Comparison of ENCODE assay signal across 17 cellular contexts in genomic region chr1:15676010-15676409, GRCh38. TPM values are rescaled to one million over a fixed set of nuclear protein-coding genes. Genes with fewer than 3 reads are reported as not detected.
DNase-seq lines count a peak whose midpoint lies in the region; ATAC-seq, FAIRE-seq and TF ChIP-seq lines count a peak whose summit lies in the region.
"Had no signal": no experiment of that assay in that cellular context is flagged by ENCODE, and none has a peak within 500 bp of the region (broad histone marks: within the 10 kb centered on the region; RNA-seq: fewer than 3 reads in every experiment).

No MANE protein-coding gene starts in this region.

- H2BK120ac ChIP-seq in IMR-90 (ENCODE audit: low read depth, low read length), result no peak overlapping the region
- H2BK120ac ChIP-seq in neuronal stem cell (ENCODE audit: low read depth, low read length), result no peak overlapping the region

- H3K79me2 ChIP-seq in K562 (ENCODE audit: control insufficient read depth, insufficient read depth, low read length), result no peaks in the 10 kb centered on the region

- ATAC-seq in IMR-90 (ENCODE audit: low read depth), result no peak
- no peak for ATAC-seq in K562
- ATAC-seq in GM19455 (IDR thresholded peaks at IDR 0.05; ENCODE audit: unreplicated experiment), result no peak
- no peak for ATAC-seq in HG03159 (IDR thresholded peaks at IDR 0.05; ENCODE audit: unreplicated experiment)
- ATAC-seq: GM12878 had no signal

- H3K27me3 ChIP-seq in IMR-90 (ENCODE audit: control insufficient read depth, insufficient read depth, low read length) (no peaks in the 10 kb centered on the region), K562 (ENCODE audit: control insufficient read depth in 2 of 2, insufficient read depth in 2 of 2, low read length in 2 of 2) (no peaks in the 10 kb centered on the region), neuronal stem cell (ENCODE audit: control insufficient read depth in 3 of 3, insufficient read depth in 3 of 3, low read depth in 1 of 3, low read length in 3 of 3) (no peaks in the 10 kb centered on the region)
- H3K27me3 ChIP-seq: BLaER1 had no signal

- no CpG with 5 or more reads among the region's 2 CpGs for WGBS in IMR-90 (ENCODE audit: extremely low coverage in 2 of 2, insufficient read length in 1 of 2), 2 experiments
- 45% methylated on average over 2 of the region's 2 CpGs for WGBS in K562 (ENCODE audit: insufficient coverage, low coverage, missing lambda C conversion rate)
- WGBS in neuronal stem cell (ENCODE audit: extremely low coverage in 2 of 2, insufficient read length in 2 of 2, insufficient replicate concordance in 1 of 2), 2 donors, result no CpG with 5 or more reads among the region's 2 CpGs

- peaks cover 8% of the 10 kb centered on the region for H3K4me1 ChIP-seq in IMR-90 (ENCODE audit: control insufficient read depth, insufficient read depth, low read length)
- H3K4me1 ChIP-seq in K562 (replicated peaks in 1 of 2; ENCODE audit: control insufficient read depth in 2 of 2, insufficient read depth in 2 of 2, low read length in 2 of 2), result peaks cover 7 to 8% of the 10 kb centered on the region in 2 experiments; a peak in 4 of 5 replicates
- peaks cover 0 to 1% of the 10 kb centered on the region in 2 donors for H3K4me1 ChIP-seq in neuronal stem cell (ENCODE audit: control insufficient read depth in 2 of 2, insufficient read depth in 1 of 2, low read depth in 1 of 2, low read length in 2 of 2)
- H3K4me1 ChIP-seq: BLaER1 had no signal

- H2BK20ac ChIP-seq in IMR-90 (ENCODE audit: low read depth, low read length), result no peak overlapping the region

- DNase-seq in SKM-1 treated with dmso at 0.1 percent for 144 hours (lab: John Stamatoyannopoulos, UW; ENCODE audit: unreplicated experiment) (peak; percentile 32), SKM-1 (lab: John Stamatoyannopoulos, UW; ENCODE audit: unreplicated experiment) (no peak), IMR-90 (no peak), K562 (ENCODE audit: extremely low read depth in 1 of 4, low spot score in 3 of 4) (no peak), neuronal stem cell (ENCODE audit: low spot score) (no peak), middle frontal gyrus (ENCODE audit: extremely low spot score, low spot score) (no peak)
- DNase-seq: 8988T; AML-193; CD4-positive, alpha-beta T cell; DMS79; GM23248; H7 had no signal

- no peak overlapping the region for H3K4me2 ChIP-seq in IMR-90 (ENCODE audit: low read depth, low read length)
- no peak overlapping the region for H3K4me2 ChIP-seq in K562 (ENCODE audit: insufficient read depth, low read length)
- no peak overlapping the region for H3K4me2 ChIP-seq in neuronal stem cell (ENCODE audit: insufficient read depth, low read length, poor library complexity, severe bottlenecking)
- H3K4me2 ChIP-seq: BLaER1 had no signal

- H2AK9ac ChIP-seq in IMR-90 (replicated peaks; ENCODE audit: low read depth, low read length, poor library complexity), result no peak overlapping the region

- H4K91ac ChIP-seq in IMR-90 (ENCODE audit: insufficient read depth, low read depth, low read length), result no peak overlapping the region
- H4K91ac ChIP-seq in neuronal stem cell (ENCODE audit: low read depth, low read length, poor library complexity), result no peak overlapping the region

- H3K36me3 ChIP-seq in IMR-90 (ENCODE audit: control insufficient read depth, insufficient read depth, low read length), result no peaks in the 10 kb centered on the region
- no peaks in the 10 kb centered on the region for H3K36me3 ChIP-seq in K562 (ENCODE audit: control insufficient read depth, insufficient read depth, low read length)
- no peaks in the 10 kb centered on the region for H3K36me3 ChIP-seq in neuronal stem cell (replicated peaks in 1 of 2; ENCODE audit: control insufficient read depth in 2 of 2, insufficient read depth in 2 of 2, low read length in 2 of 2)
- H3K36me3 ChIP-seq: BLaER1 had no signal

- H3K14ac ChIP-seq in IMR-90 (replicated peaks; ENCODE audit: low read depth, low read length) (no peak overlapping the region), neuronal stem cell (ENCODE audit: low read length) (no peak overlapping the region)

- no peak overlapping the region for H3K4ac ChIP-seq in IMR-90 (ENCODE audit: low read depth, low read length)
- H3K4ac ChIP-seq in neuronal stem cell (ENCODE audit: low read length), result no peak overlapping the region

- H2AFZ ChIP-seq in IMR-90 (replicated peaks; ENCODE audit: low read length, poor library complexity) (no peak overlapping the region), K562 (ENCODE audit: low read depth, low read length) (no peak overlapping the region), neuronal stem cell (ENCODE audit: low read length) (no peak overlapping the region)
- H2AFZ ChIP-seq: GM23248 had no signal

- TF ChIP-seq CTCF in IMR-90 (conservative IDR thresholded peaks at IDR 0.05; ENCODE audit: low read depth, low read length) (no peak), K562 (IDR thresholded peaks at IDR 0.05 in 2 of 3, conservative IDR thresholded peaks at IDR 0.05 in 1 of 3; ENCODE audit: insufficient read depth in 2 of 3, low read depth in 1 of 3, low read length in 3 of 3) (no peak)

- H3K56ac ChIP-seq in IMR-90 (ENCODE audit: extremely low read depth, insufficient read depth, low read length), result no peak overlapping the region

- POLR2A ChIA-PET in IMR-90 (lab: Charles Lee; ENCODE audit: unreplicated experiment) (no interaction called here), K562 (lab: Yijun Ruan, JAX) (interaction anchor here (0.8 to 2.9 kb wide), 4 partner anchors 9 to 16 kb away, joined by 3 to 11 read pairs (median 6); a partner anchor contains a TSS)

- no peak overlapping the region for H3K4me3 ChIP-seq in IMR-90 (ENCODE audit: insufficient read depth, low read depth, low read length)
- no peak overlapping the region for H3K4me3 ChIP-seq in K562
- no peak overlapping the region for H3K4me3 ChIP-seq in neuronal stem cell (ENCODE audit: low read length in 2 of 2)
- H3K4me3 ChIP-seq: BLaER1, GM12878, GM23248 had no signal

- dilution Hi-C loops in IMR-90 (cut with HindIII; ENCODE audit: low sequenced_read_pairs, unreplicated experiment), result no loop called here

- H4K20me1 ChIP-seq in IMR-90 (ENCODE audit: insufficient read depth, low read length) (no peaks in the 10 kb centered on the region), K562 (replicated peaks; ENCODE audit: control insufficient read depth, insufficient read depth, low read length) (no peaks in the 10 kb centered on the region)
- H4K20me1 ChIP-seq: BLaER1 had no signal

- H2BK5ac ChIP-seq in IMR-90 (ENCODE audit: low read depth, low read length, poor library complexity, severe bottlenecking) (no peak overlapping the region), neuronal stem cell (ENCODE audit: low read length) (no peak overlapping the region)

- FAIRE-seq in K562 (lab: Jason Lieb, UNC), result no peak
- FAIRE-seq: GM12878, GM18507 had no signal

- BruUV-seq in IMR-90 (replicated peaks; lab: Mats Ljungman, UMichigan) (no TSS peak), K562 (replicated peaks; lab: Mats Ljungman, UMichigan) (no TSS peak)

- H3K18ac ChIP-seq in IMR-90 (ENCODE audit: low read depth, low read length) (no peak overlapping the region), neuronal stem cell (ENCODE audit: low read length) (no peak overlapping the region)

- CTCF ChIA-PET in IMR-90 (lab: Yijun Ruan, JAX), result no interaction called here
- CTCF ChIA-PET in K562 (lab: Yijun Ruan, JAX; ENCODE audit: low intra/inter-chr PET ratio), result no interaction called here

- H4K5ac ChIP-seq in IMR-90 (ENCODE audit: low read depth, low read length), result no peak overlapping the region

- no peak overlapping the region for H4K8ac ChIP-seq in IMR-90 (ENCODE audit: low read depth in 2 of 2, low read length in 2 of 2)
- H4K8ac ChIP-seq in neuronal stem cell (ENCODE audit: low read depth, low read length), result no peak overlapping the region

- intact Hi-C loops in IMR-90 (cut with micrococcal nuclease) (no loop called here), K562 (cut with micrococcal nuclease) (no loop called here)

- no peak for TF ChIP-seq POLR2A in IMR-90 (IDR thresholded peaks at IDR 0.05; ENCODE audit: low read depth, low read length)
- no peak for TF ChIP-seq POLR2A in K562 (conservative IDR thresholded peaks at IDR 0.05)

- H3K27ac ChIP-seq in IMR-90 (ENCODE audit: insufficient read depth, low read length) (no peak overlapping the region), K562 (ENCODE audit: extremely low read depth, low read depth, low read length) (no peak overlapping the region; the same call in 2 of the 3 replicates), neuronal stem cell (replicated peaks; ENCODE audit: low read length) (no peak overlapping the region)
- H3K27ac ChIP-seq: BLaER1, GM23248 had no signal

- H3K79me1 ChIP-seq in IMR-90 (ENCODE audit: low read depth in 1 of 2, low read length in 2 of 2) (0 out of 4 replicates have a peak, but pooled peaks cover 0 to 2% of the 10 kb centered on the region in 2 experiments), neuronal stem cell (ENCODE audit: low read depth, low read length) (no peaks in the 10 kb centered on the region)

- no peak overlapping the region for H3K9ac ChIP-seq in IMR-90 (ENCODE audit: low read depth, low read length)
- no peak overlapping the region for H3K9ac ChIP-seq in K562 (ENCODE audit: insufficient read depth in 1 of 2, low read depth in 2 of 2, low read length in 2 of 2)
- H3K9ac ChIP-seq in neuronal stem cell (ENCODE audit: low read depth, low read length, poor library complexity), result peak overlapping the region; percentile 80
- H3K9ac ChIP-seq: BLaER1, GM23248 had no signal

- H3K9me1 ChIP-seq in IMR-90 (ENCODE audit: insufficient read depth, low read length), result peaks cover 9% of the 10 kb centered on the region
- H3K9me1 ChIP-seq in K562 (ENCODE audit: control insufficient read depth, insufficient read depth, low read length), result no peaks in the 10 kb centered on the region

- TF ChIP-seq EP300 in K562 (IDR thresholded peaks at IDR 0.05; ENCODE audit: low read length), result no peak

- no peaks in the 10 kb centered on the region for H3K9me3 ChIP-seq in IMR-90 (ENCODE audit: control insufficient read depth, insufficient read depth, low read length)
- H3K9me3 ChIP-seq in K562 (replicated peaks; ENCODE audit: control insufficient read depth, insufficient read depth, low read depth, low read length), result peaks cover 10% of the 10 kb centered on the region
- H3K9me3 ChIP-seq in neuronal stem cell (replicated peaks in 1 of 2; ENCODE audit: control insufficient read depth in 2 of 2, insufficient read depth in 1 of 2, low read depth in 1 of 2, low read length in 2 of 2), result peaks cover 1 to 14% of the 10 kb centered on the region in 2 donors
- H3K9me3 ChIP-seq: BLaER1 had no signal

- in situ Hi-C loops in IMR-90 (cut with MboI; ENCODE audit: low sequenced_read_pairs), result no loop called here
- in situ Hi-C loops in K562 (cut with MboI), result no loop called here

- H2BK15ac ChIP-seq in IMR-90 (ENCODE audit: low read depth, low read length) (no peak overlapping the region), neuronal stem cell (ENCODE audit: low read length) (no peak overlapping the region)

- no peak for TF ChIP-seq RAD21 in IMR-90 (IDR thresholded peaks at IDR 0.05; ENCODE audit: low read length)
- no peak for TF ChIP-seq RAD21 in K562 (CRISPR knock-in tag; conservative IDR thresholded peaks at IDR 0.05 in 1 of 2, IDR thresholded peaks at IDR 0.05 in 1 of 2)

- H2AK5ac ChIP-seq in IMR-90 (ENCODE audit: low read depth, low read length) (peak overlapping the region; percentile 38), neuronal stem cell (ENCODE audit: low read depth, low read length) (no peak overlapping the region)

- H3K23ac ChIP-seq in IMR-90 (ENCODE audit: low read depth, low read length), result no peak overlapping the region
- no peak overlapping the region for H3K23ac ChIP-seq in neuronal stem cell (ENCODE audit: low read depth, low read length, poor library complexity)

- H2BK12ac ChIP-seq in neuronal stem cell (ENCODE audit: low read length), result no peak overlapping the region

RNA-seq across cellular contexts. Expression of gene PLEKHM2, which starts 8.1 kb away (rescaled TPM):
- total RNA-seq in IMR-90 (2012; rRNA removed), result 23.1 and 24.7 TPM in 2 replicates
- 48.0 and 51.2 TPM in 2 replicates for polyA plus RNA-seq in IMR-90 (2012; rRNA removed)
- polyA plus RNA-seq in IMR-90 (2012; cell fraction: cytosol; rRNA removed), result 36.8 and 54.1 TPM in 2 replicates
- 90.9 and 180 TPM in 2 replicates for polyA plus RNA-seq in IMR-90 (2012; cell fraction: nucleus; rRNA removed; ENCODE audit: low replicate concordance)
- total RNA-seq in K562 (2011; cell fraction: chromatin; rRNA removed; ENCODE audit: low replicate concordance), result 33.4 and 106 TPM in 2 replicates
- total RNA-seq in K562 (2011; cell fraction: nucleolus; rRNA removed), result 69.5 and 71.2 TPM in 2 replicates
- total RNA-seq in K562 (2011; cell fraction: nucleoplasm; rRNA removed), result 36.4 and 44.3 TPM in 2 replicates
- 28.6 and 36.7 TPM in 2 replicates for total RNA-seq in K562 (2014; rRNA removed)
- 7.8 and 15.6 TPM in 2 replicates for total RNA-seq in K562 (2014; rRNA removed; fragmentation: Illumina TruSeq; extraction: Trizol)
- total RNA-seq in K562 (2015; rRNA removed; fragmentation: Illumina TruSeq; extraction: Trizol), result 33.2 and 34.3 TPM in 2 replicates
- total RNA-seq in K562 (2021), result 63.7 and 65.3 TPM in 2 replicates
- polyA plus RNA-seq in K562 (2011; rRNA removed), result 34.9 and 54.1 TPM in 2 replicates
- polyA plus RNA-seq in K562 (2011; cell fraction: cytosol; rRNA removed), result 50.7 and 63.4 TPM in 2 replicates
- 122 and 150 TPM in 2 replicates for polyA plus RNA-seq in K562 (2011; cell fraction: nucleus; rRNA removed)
- 43.7 and 66.8 TPM in 2 replicates for polyA plus RNA-seq in K562 (2012)
- 35.1 and 47.8 TPM in 2 replicates for polyA plus RNA-seq in K562 (2014; fragmentation: Illumina TruSeq; extraction: Trizol)
- under 1 TPM; 0.27 to 0.78 TPM for polyA plus RNA-seq in K562 (2014; fragmentation: Nextera tagmentation; extraction: Ambion mirVana)
- polyA plus RNA-seq in K562 (2014; rRNA removed), result 41.1 and 42.7 TPM in 2 replicates
- polyA minus RNA-seq in K562 (2011; rRNA and poly(A)+ RNA removed), result 17.2 and 24.3 TPM in 2 replicates
- polyA minus RNA-seq in K562 (2011; cell fraction: cytosol; rRNA and poly(A)+ RNA removed), result 35.5 and 58.1 TPM in 2 replicates
- 17.6 and 24.7 TPM in 2 replicates for polyA minus RNA-seq in K562 (2011; cell fraction: nucleus; rRNA and poly(A)+ RNA removed)
- 40.8 TPM for polyA plus RNA-seq in neuronal stem cell (2013, experiment 1 of 2)
- polyA plus RNA-seq in neuronal stem cell (2013, experiment 2 of 2), result 41.5 TPM

RNA-seq across cellular contexts. Expression of gene DDI2, which starts 58.8 kb away (rescaled TPM):
- total RNA-seq in IMR-90 (2012; rRNA removed) (8.6 and 13.4 TPM in 2 replicates), K562 (2014; rRNA removed) (21.2 and 31.5 TPM in 2 replicates), K562 (2014; rRNA removed; fragmentation: Illumina TruSeq; extraction: Trizol) (29.3 and 31.8 TPM in 2 replicates), K562 (2015; rRNA removed; fragmentation: Illumina TruSeq; extraction: Trizol) (23.6 and 23.9 TPM in 2 replicates), K562 (2021) (48.4 and 50.1 TPM in 2 replicates)
- polyA plus RNA-seq in IMR-90 (2012; rRNA removed) (3.8 and 6.0 TPM in 2 replicates), K562 (2011; rRNA removed) (14.5 and 16.3 TPM in 2 replicates), K562 (2014; fragmentation: Illumina TruSeq; extraction: Trizol) (27.4 and 32.0 TPM in 2 replicates), K562 (2014; fragmentation: Nextera tagmentation; extraction: Ambion mirVana) (1 to 10 TPM; 6.5 to 7.3 TPM), K562 (2014; rRNA removed) (17.1 and 19.1 TPM in 2 replicates)
- polyA plus RNA-seq in IMR-90 (2012; cell fraction: cytosol; rRNA removed), result 3.1 and 5.7 TPM in 2 replicates
- 4.3 and 7.0 TPM in 2 replicates for polyA plus RNA-seq in IMR-90 (2012; cell fraction: nucleus; rRNA removed; ENCODE audit: low replicate concordance)
- 185 and 291 TPM in 2 replicates for total RNA-seq in K562 (2011; cell fraction: chromatin; rRNA removed; ENCODE audit: low replicate concordance)
- 109 and 114 TPM in 2 replicates for total RNA-seq in K562 (2011; cell fraction: nucleolus; rRNA removed)
- total RNA-seq in K562 (2011; cell fraction: nucleoplasm; rRNA removed), result 211 and 265 TPM in 2 replicates
- polyA plus RNA-seq in K562 (2011; cell fraction: cytosol; rRNA removed), result 8.1 and 10.8 TPM in 2 replicates
- polyA plus RNA-seq in K562 (2011; cell fraction: nucleus; rRNA removed), result 31.8 and 38.6 TPM in 2 replicates
- polyA plus RNA-seq in K562 (2012), result 11.9 and 18.2 TPM in 2 replicates
- 65.5 and 71.7 TPM in 2 replicates for polyA minus RNA-seq in K562 (2011; rRNA and poly(A)+ RNA removed)
- 19.4 and 25.7 TPM in 2 replicates for polyA minus RNA-seq in K562 (2011; cell fraction: cytosol; rRNA and poly(A)+ RNA removed)
- 76.7 and 116 TPM in 2 replicates for polyA minus RNA-seq in K562 (2011; cell fraction: nucleus; rRNA and poly(A)+ RNA removed)
- polyA plus RNA-seq in neuronal stem cell (2013, experiment 1 of 2), result 9.5 TPM
- polyA plus RNA-seq in neuronal stem cell (2013, experiment 2 of 2), result 9.8 TPM
